Comparison of ENCODE assay signal across 1 cellular context in the genomic region with DNA sequence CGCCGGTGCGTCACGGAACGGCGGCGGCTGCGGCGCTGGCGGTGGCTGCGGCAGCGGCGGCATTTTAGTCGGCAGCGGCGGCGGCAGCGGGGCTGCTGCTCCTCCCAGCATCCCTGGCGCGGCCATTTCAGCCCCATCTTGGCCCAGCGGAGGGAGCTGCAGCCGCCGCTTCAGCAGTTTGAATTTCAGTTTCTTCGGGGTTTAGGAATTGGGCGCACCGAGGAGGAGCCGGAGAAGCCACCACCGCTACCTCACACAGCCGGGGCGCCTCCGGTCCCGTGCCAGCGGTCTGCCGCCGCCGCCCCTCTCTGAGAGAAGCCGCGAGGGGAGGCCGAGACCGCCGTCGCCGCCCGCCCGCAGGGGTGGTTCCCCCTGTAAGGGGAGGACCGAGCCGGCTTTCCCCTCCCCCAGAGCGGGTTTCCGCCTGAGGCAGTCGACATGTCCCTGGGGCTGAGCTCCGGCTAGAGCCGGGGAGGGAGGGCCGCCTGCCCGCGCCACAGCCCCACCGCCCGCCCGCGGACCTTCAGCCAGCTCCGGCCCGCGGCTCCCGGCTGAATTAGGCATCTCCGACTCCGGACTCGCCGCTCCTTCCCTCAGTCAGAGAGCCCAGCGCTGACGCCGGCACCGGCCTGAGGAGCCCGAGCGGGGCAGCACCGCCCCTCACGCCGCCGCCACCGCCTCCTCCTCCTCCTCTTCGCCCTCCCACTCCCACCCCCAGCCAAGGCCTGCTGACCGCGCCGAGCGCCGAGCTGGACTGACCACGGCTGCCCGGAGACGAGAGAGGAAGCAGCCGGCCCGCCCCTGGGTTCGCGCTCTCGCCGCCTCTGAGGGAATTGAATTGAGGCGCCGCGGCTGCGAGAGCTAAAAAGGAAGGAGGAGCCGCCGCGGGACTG.
TF ChIP-seq lines count a peak whose summit lies in the region.

A gene (plus strand): TSS at position 67 of the 893 bp plus-strand sequence. CDS start 1,053 bp downstream, outside the sequence.

TF ChIP-seq in HepG2, 621 proteins besides CTCF, POLR2A, EP300 and RAD21 (continued from another document and continues in another):
- TF ChIP-seq FOXC1 (CRISPR knock-in tag; IDR thresholded peaks at IDR 0.05; ENCODE audit: borderline replicate concordance) (0 out of 2 replicates have a peak, but pooled peaks have one; percentile 50), NFKB2 (CRISPR knock-in tag; IDR thresholded peaks at IDR 0.05; ENCODE audit: borderline replicate concordance) (peak; percentile 31; the same call in 1 of the 2 replicates), SP5 (CRISPR knock-in tag; IDR thresholded peaks at IDR 0.05; ENCODE audit: borderline replicate concordance, low read depth) (peak; percentile 61; the same call in 1 of the 2 replicates), YEATS4 (CRISPR knock-in tag; IDR thresholded peaks at IDR 0.05; ENCODE audit: borderline replicate concordance) (peak; percentile 67; the same call in 1 of the 2 replicates), TAF15 (IDR thresholded peaks at IDR 0.05; ENCODE audit: low read depth, low read length, poor library complexity, severe bottlenecking) (peak; percentile 42), TGIF2 (CRISPR knock-in tag; IDR thresholded peaks at IDR 0.05) (peak; percentile 24; the same call in 1 of the 2 replicates), ATF7-NPFF (CRISPR knock-in tag; IDR thresholded peaks at IDR 0.05; ENCODE audit: low read depth) (0 out of 2 replicates have a peak, but pooled peaks have one; percentile 39), HMG20B (CRISPR knock-in tag; conservative IDR thresholded peaks at IDR 0.05) (no peak), ZNF564 (CRISPR knock-in tag; IDR thresholded peaks at IDR 0.05) (peak; percentile 70), TEAD3 (CRISPR knock-in tag; optimal IDR thresholded peaks at IDR 0.05; ENCODE audit: borderline replicate concordance) (peak; percentile 46), MTA3 (CRISPR knock-in tag; IDR thresholded peaks at IDR 0.05) (no peak), KAT7 (CRISPR knock-in tag; IDR thresholded peaks at IDR 0.05; ENCODE audit: borderline replicate concordance) (peak; percentile 83; the same call in 1 of the 2 replicates), FOXA3 (CRISPR knock-in tag; IDR thresholded peaks at IDR 0.05) (peak; percentile 10; the same call in 1 of the 2 replicates), ZFP62 (CRISPR knock-in tag; IDR thresholded peaks at IDR 0.05) (no peak), MAZ (IDR thresholded peaks at IDR 0.05; ENCODE audit: borderline replicate concordance, low read depth, low read length) (0 out of 2 replicates have a peak, but pooled peaks have one; percentile 47), MAZ (CRISPR knock-in tag; IDR thresholded peaks at IDR 0.05; ENCODE audit: low read depth) (peak; percentile 44; the same call in 1 of the 2 replicates), ZNF367 (CRISPR knock-in tag; IDR thresholded peaks at IDR 0.05; ENCODE audit: borderline replicate concordance) (no peak; the same call in 1 of the 2 replicates), ZNF180 (CRISPR knock-in tag; IDR thresholded peaks at IDR 0.05; ENCODE audit: borderline replicate concordance, low read depth) (no peak), SAFB2 (CRISPR knock-in tag; IDR thresholded peaks at IDR 0.05; ENCODE audit: borderline replicate concordance, low read depth) (peak; percentile 61; the same call in 1 of the 2 replicates), RBM22 (optimal IDR thresholded peaks at IDR 0.05; ENCODE audit: low read length) (no peak), GPN1 (CRISPR knock-in tag; IDR thresholded peaks at IDR 0.05; ENCODE audit: borderline replicate concordance) (no peak), KLF12 (CRISPR knock-in tag; IDR thresholded peaks at IDR 0.05; ENCODE audit: borderline replicate concordance) (peak; percentile 88), SMC3 (IDR thresholded peaks at IDR 0.05; ENCODE audit: low read length) (no peak), JDP2 (CRISPR knock-in tag; IDR thresholded peaks at IDR 0.05; ENCODE audit: borderline replicate concordance) (no peak)
- TF ChIP-seq, protein P1, sequence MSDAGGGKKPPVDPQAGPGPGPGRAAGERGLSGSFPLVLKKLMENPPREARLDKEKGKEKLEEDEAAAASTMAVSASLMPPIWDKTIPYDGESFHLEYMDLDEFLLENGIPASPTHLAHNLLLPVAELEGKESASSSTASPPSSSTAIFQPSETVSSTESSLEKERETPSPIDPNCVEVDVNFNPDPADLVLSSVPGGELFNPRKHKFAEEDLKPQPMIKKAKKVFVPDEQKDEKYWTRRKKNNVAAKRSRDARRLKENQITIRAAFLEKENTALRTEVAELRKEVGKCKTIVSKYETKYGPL (CRISPR knock-in tag; IDR thresholded peaks at IDR 0.05), result no peak
- TF ChIP-seq, protein P2, sequence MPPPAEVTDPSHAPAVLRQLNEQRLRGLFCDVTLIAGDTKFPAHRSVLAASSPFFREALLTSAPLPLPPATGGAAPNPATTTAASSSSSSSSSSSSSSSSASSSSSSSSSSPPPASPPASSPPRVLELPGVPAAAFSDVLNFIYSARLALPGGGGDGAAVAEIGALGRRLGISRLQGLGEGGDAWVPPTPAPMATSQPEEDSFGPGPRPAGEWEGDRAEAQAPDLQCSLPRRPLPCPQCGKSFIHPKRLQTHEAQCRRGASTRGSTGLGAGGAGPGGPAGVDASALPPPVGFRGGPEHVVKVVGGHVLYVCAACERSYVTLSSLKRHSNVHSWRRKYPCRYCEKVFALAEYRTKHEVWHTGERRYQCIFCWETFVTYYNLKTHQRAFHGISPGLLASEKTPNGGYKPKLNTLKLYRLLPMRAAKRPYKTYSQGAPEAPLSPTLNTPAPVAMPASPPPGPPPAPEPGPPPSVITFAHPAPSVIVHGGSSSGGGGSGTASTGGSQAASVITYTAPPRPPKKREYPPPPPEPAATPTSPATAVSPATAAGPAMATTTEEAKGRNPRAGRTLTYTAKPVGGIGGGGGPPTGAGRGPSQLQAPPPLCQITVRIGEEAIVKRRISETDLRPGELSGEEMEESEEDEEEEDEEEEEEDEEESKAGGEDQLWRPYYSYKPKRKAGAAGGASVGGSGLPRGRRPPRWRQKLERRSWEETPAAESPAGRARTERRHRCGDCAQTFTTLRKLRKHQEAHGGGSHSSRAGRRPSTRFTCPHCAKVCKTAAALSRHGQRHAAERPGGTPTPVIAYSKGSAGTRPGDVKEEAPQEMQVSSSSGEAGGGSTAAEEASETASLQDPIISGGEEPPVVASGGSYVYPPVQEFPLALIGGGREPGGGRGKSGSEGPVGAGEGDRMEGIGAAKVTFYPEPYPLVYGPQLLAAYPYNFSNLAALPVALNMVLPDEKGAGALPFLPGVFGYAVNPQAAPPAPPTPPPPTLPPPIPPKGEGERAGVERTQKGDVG (CRISPR knock-in tag; IDR thresholded peaks at IDR 0.05; ENCODE audit: borderline replicate concordance), result no peak
- TF ChIP-seq, protein P3, sequence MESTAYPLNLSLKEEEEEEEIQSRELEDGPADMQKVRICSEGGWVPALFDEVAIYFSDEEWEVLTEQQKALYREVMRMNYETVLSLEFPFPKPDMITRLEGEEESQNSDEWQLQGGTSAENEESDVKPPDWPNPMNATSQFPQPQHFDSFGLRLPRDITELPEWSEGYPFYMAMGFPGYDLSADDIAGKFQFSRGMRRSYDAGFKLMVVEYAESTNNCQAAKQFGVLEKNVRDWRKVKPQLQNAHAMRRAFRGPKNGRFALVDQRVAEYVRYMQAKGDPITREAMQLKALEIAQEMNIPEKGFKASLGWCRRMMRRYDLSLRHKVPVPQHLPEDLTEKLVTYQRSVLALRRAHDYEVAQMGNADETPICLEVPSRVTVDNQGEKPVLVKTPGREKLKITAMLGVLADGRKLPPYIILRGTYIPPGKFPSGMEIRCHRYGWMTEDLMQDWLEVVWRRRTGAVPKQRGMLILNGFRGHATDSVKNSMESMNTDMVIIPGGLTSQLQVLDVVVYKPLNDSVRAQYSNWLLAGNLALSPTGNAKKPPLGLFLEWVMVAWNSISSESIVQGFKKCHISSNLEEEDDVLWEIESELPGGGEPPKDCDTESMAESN (CRISPR knock-in tag; conservative IDR thresholded peaks at IDR 0.05), result peak; percentile 44
- TF ChIP-seq, protein P4, sequence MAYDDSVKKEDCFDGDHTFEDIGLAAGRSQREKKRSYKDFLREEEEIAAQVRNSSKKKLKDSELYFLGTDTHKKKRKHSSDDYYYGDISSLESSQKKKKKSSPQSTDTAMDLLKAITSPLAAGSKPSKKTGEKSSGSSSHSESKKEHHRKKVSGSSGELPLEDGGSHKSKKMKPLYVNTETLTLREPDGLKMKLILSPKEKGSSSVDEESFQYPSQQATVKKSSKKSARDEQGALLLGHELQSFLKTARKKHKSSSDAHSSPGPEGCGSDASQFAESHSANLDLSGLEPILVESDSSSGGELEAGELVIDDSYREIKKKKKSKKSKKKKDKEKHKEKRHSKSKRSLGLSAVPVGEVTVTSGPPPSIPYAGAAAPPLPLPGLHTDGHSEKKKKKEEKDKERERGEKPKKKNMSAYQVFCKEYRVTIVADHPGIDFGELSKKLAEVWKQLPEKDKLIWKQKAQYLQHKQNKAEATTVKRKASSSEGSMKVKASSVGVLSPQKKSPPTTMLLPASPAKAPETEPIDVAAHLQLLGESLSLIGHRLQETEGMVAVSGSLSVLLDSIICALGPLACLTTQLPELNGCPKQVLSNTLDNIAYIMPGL (CRISPR knock-in tag; IDR thresholded peaks at IDR 0.05; ENCODE audit: borderline replicate concordance in 1 of 2, low read depth in 1 of 2), result peak; percentile 77 to 84; a peak in 3 of 4 replicates
- TF ChIP-seq, protein P5, sequence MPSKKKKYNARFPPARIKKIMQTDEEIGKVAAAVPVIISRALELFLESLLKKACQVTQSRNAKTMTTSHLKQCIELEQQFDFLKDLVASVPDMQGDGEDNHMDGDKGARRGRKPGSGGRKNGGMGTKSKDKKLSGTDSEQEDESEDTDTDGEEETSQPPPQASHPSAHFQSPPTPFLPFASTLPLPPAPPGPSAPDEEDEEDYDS (CRISPR knock-in tag; IDR thresholded peaks at IDR 0.05), result peak; percentile 71
- TF ChIP-seq, protein P6, sequence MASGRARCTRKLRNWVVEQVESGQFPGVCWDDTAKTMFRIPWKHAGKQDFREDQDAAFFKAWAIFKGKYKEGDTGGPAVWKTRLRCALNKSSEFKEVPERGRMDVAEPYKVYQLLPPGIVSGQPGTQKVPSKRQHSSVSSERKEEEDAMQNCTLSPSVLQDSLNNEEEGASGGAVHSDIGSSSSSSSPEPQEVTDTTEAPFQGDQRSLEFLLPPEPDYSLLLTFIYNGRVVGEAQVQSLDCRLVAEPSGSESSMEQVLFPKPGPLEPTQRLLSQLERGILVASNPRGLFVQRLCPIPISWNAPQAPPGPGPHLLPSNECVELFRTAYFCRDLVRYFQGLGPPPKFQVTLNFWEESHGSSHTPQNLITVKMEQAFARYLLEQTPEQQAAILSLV (CRISPR knock-in tag; IDR thresholded peaks at IDR 0.05; ENCODE audit: borderline replicate concordance), result peak; percentile 29; the same call in 1 of the 2 replicates
- TF ChIP-seq, protein P7, sequence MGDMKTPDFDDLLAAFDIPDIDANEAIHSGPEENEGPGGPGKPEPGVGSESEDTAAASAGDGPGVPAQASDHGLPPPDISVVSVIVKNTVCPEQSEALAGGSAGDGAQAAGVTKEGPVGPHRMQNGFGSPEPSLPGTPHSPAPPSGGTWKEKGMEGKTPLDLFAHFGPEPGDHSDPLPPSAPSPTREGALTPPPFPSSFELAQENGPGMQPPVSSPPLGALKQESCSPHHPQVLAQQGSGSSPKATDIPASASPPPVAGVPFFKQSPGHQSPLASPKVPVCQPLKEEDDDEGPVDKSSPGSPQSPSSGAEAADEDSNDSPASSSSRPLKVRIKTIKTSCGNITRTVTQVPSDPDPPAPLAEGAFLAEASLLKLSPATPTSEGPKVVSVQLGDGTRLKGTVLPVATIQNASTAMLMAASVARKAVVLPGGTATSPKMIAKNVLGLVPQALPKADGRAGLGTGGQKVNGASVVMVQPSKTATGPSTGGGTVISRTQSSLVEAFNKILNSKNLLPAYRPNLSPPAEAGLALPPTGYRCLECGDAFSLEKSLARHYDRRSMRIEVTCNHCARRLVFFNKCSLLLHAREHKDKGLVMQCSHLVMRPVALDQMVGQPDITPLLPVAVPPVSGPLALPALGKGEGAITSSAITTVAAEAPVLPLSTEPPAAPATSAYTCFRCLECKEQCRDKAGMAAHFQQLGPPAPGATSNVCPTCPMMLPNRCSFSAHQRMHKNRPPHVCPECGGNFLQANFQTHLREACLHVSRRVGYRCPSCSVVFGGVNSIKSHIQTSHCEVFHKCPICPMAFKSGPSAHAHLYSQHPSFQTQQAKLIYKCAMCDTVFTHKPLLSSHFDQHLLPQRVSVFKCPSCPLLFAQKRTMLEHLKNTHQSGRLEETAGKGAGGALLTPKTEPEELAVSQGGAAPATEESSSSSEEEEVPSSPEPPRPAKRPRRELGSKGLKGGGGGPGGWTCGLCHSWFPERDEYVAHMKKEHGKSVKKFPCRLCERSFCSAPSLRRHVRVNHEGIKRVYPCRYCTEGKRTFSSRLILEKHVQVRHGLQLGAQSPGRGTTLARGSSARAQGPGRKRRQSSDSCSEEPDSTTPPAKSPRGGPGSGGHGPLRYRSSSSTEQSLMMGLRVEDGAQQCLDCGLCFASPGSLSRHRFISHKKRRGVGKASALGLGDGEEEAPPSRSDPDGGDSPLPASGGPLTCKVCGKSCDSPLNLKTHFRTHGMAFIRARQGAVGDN (CRISPR knock-in tag; IDR thresholded peaks at IDR 0.05), result peak; percentile 77
- TF ChIP-seq, protein P8, sequence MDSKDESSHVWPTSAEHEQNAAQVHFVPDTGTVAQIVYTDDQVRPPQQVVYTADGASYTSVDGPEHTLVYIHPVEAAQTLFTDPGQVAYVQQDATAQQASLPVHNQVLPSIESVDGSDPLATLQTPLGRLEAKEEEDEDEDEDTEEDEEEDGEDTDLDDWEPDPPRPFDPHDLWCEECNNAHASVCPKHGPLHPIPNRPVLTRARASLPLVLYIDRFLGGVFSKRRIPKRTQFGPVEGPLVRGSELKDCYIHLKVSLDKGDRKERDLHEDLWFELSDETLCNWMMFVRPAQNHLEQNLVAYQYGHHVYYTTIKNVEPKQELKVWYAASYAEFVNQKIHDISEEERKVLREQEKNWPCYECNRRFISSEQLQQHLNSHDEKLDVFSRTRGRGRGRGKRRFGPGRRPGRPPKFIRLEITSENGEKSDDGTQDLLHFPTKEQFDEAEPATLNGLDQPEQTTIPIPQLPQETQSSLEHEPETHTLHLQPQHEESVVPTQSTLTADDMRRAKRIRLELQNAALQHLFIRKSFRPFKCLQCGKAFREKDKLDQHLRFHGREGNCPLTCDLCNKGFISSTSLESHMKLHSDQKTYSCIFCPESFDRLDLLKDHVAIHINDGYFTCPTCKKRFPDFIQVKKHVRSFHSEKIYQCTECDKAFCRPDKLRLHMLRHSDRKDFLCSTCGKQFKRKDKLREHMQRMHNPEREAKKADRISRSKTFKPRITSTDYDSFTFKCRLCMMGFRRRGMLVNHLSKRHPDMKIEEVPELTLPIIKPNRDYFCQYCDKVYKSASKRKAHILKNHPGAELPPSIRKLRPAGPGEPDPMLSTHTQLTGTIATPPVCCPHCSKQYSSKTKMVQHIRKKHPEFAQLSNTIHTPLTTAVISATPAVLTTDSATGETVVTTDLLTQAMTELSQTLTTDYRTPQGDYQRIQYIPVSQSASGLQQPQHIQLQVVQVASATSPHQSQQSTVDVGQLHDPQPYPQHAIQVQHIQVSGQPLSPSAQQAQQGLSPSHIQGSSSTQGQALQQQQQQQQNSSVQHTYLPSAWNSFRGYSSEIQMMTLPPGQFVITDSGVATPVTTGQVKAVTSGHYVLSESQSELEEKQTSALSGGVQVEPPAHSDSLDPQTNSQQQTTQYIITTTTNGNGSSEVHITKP (CRISPR knock-in tag; IDR thresholded peaks at IDR 0.05; ENCODE audit: low read depth), result peak; percentile 13; the same call in 1 of the 2 replicates
- TF ChIP-seq, protein P9, sequence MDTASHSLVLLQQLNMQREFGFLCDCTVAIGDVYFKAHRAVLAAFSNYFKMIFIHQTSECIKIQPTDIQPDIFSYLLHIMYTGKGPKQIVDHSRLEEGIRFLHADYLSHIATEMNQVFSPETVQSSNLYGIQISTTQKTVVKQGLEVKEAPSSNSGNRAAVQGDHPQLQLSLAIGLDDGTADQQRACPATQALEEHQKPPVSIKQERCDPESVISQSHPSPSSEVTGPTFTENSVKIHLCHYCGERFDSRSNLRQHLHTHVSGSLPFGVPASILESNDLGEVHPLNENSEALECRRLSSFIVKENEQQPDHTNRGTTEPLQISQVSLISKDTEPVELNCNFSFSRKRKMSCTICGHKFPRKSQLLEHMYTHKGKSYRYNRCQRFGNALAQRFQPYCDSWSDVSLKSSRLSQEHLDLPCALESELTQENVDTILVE (CRISPR knock-in tag; IDR thresholded peaks at IDR 0.05), result peak; percentile 81
